38 cellular contexts compared by ENCODE assay signal in the genomic region with DNA sequence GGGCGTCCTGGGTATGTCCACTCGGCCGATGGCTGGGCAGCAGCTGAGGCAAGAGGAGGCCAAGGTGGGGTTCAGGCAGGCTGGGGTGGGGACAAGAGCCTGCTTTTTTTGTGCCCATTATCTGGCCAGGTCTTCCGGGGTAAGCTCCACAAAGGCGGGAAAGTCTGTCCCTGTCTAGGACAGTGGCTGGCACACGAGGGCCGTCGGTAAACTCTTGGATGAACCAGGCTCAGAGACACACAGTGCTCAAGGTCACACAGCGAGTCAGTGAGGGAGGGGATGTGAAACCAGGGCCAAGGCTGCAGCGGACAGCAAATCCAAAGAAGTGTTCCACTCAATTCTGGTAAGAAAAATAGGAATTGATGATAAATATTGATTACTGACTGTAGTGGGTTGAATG. TPM values are rescaled to one million over a fixed set of nuclear protein-coding genes. Genes with fewer than 3 reads are reported as not detected.
"Had no signal": no experiment of that assay in that cellular context is flagged by ENCODE, and none has a peak within 500 bp of the region (broad histone marks: within the 10 kb centered on the region; RNA-seq: fewer than 3 reads in every experiment).

No MANE protein-coding gene starts in this region.

- H3K9ac ChIP-seq: KMS-11 had no signal

- H3K4me3 ChIP-seq: MG63 had no signal

- DNase-seq: Karpas-422, Kasumi-1, MG63, MM.1S, MV-4-11, NCI-H1048, NCI-H1092, NCI-H1092 treated with DMSO at 0.1 percent for 48 hours, NCI-H1105, NCI-H1105 treated with DMSO at 0.1 percent for 48 hours, NCI-H1417, NCI-H1436, NCI-H1436 treated with DMSO at 0.1 percent for 48 hours, NCI-H146, NCI-H1694, NCI-H1694 treated with DMSO at 0.1 percent for 48 hours, NCI-H187, NCI-H187 treated with DMSO at 0.1 percent for 48 hours, NCI-H1930, NCI-H2029, NCI-H2029 treated with DMSO at 0.1 percent for 48 hours, NCI-H2081, NCI-H2081 treated with DMSO at 0.1 percent for 48 hours, NCI-H2107, NCI-H2171, NCI-H2171 treated with DMSO at 0.1 percent for 48 hours, NCI-H2227 treated with DMSO at 0.1 percent for 48 hours, NCI-H226, NCI-H345, NCI-H446, NCI-H446 treated with DMSO at 0.1 percent for 48 hours, NCI-H510A, NCI-H510A treated with DMSO at 0.1 percent for 48 hours had no signal

- H3K36me3 ChIP-seq: MG63 had no signal

- H3K4me2 ChIP-seq: KMS-11 had no signal

- H3K27ac ChIP-seq: KMS-11 had no signal

- H3K9me3 ChIP-seq: MG63 had no signal

RNA-seq across cellular contexts. Expression of a gene that starts 2.9 kb away (rescaled TPM):
- total RNA-seq: LHCN-M2, M059J, MCF 10A, NCI-H460 had no signal
